ENCODE assay signal across 25 cellular contexts in the genomic region with DNA sequence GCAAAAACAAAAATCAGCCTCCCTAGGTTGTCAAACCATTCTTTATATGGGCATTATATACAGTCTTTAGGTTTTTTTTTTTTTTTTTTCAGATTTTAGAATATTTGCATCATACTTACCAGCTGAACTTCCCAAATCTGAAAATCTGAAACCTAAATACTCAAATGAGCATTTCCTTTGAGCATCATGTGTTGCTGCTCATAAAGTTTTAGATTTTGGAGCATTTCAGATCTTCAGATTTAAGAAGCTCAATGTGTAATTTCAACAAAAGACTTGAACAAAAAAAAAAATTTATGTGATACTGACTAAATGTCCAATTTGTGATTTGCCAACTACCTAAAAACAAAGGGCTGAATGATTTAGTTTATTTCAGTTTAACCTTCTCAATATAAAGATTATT. TPM values are rescaled to one million over a fixed set of nuclear protein-coding genes. Genes with fewer than 3 reads are reported as not detected.
DNase-seq lines count a peak whose midpoint lies in the region; ATAC-seq and FAIRE-seq lines count a peak whose summit lies in the region.
"Had no signal": no experiment of that assay in that cellular context is flagged by ENCODE, and none has a peak within 500 bp of the region (broad histone marks: within the 10 kb centered on the region; RNA-seq: fewer than 3 reads in every experiment).

No MANE protein-coding gene starts in this region.

- peaks cover 0 to 2% (median 0%) of the 10 kb centered on the region in 7 donors for H3K9me3 Mint-ChIP-seq in naive B cell

- no peak overlapping the region for H3K4me3 ChIP-seq in BLaER1
- H3K4me3 ChIP-seq in GM23248 = no peak overlapping the region
- H3K4me3 ChIP-seq: MG63 had no signal

- peaks cover 68% of the 10 kb centered on the region for H3K4me1 ChIP-seq in BLaER1
- no peaks in the 10 kb centered on the region for H3K4me1 ChIP-seq in GM23248 (ENCODE audit: insufficient read depth)

- H3K9me2 ChIP-seq in GM23248 (ENCODE audit: insufficient read depth) = no peaks in the 10 kb centered on the region

- H2AFZ ChIP-seq in GM23248 = no peak overlapping the region

- FAIRE-seq in GM19239 (lab: Jason Lieb, UNC) = peak; percentile 40
- peak; percentile 30 for FAIRE-seq in RCC 7860 (lab: Jason Lieb, UNC)
- FAIRE-seq: D721Med had no signal

- no peaks in the 10 kb centered on the region for H3K27me3 Mint-ChIP-seq in naive B cell

- H4K20me1 ChIP-seq in BLaER1 (peaks cover 31% of the 10 kb centered on the region), GM23248 (ENCODE audit: insufficient read depth) (peaks cover 9% of the 10 kb centered on the region; the same call in 1 of the 2 replicates)

- H3K27ac ChIP-seq in BLaER1 (no peak overlapping the region), GM23248 (no peak overlapping the region)

- H3K9ac ChIP-seq in BLaER1 (no peak overlapping the region), GM23248 (no peak overlapping the region)

- H3K9me3 ChIP-seq in BLaER1 (no peaks in the 10 kb centered on the region), GM23248 (ENCODE audit: low read depth) (no peaks in the 10 kb centered on the region)
- H3K9me3 ChIP-seq: MG63 had no signal

- no peaks in the 10 kb centered on the region for H3K27me3 ChIP-seq in BLaER1
- no peaks in the 10 kb centered on the region for H3K27me3 ChIP-seq in GM23248 (replicated peaks; ENCODE audit: insufficient read depth)
- H3K27me3 ChIP-seq: MG63 had no signal

- H3K4me1 Mint-ChIP-seq in naive B cell = peaks cover 55 to 84% (median 77%) of the 10 kb centered on the region in 3 donors

- peak overlapping the region; percentile 64 for H3K4me2 ChIP-seq in BLaER1
- no peak overlapping the region for H3K4me2 ChIP-seq in GM23248 (ENCODE audit: unreplicated experiment)

- H3K79me2 ChIP-seq in GM23248 (ENCODE audit: insufficient read depth) = peaks cover 46% of the 10 kb centered on the region

- H3F3A ChIP-seq in GM23248 (ENCODE audit: insufficient read depth) = no peaks in the 10 kb centered on the region

- H3K36me3 ChIP-seq in BLaER1 (peaks cover 17% of the 10 kb centered on the region), GM23248 (ENCODE audit: low read depth) (peaks cover 14% of the 10 kb centered on the region)

- peak overlapping the region; percentile 22 to 87 (median 62) for H3K4me3 Mint-ChIP-seq in naive B cell

- ATAC-seq in naive B cell (ENCODE audit: low read depth in 2 of 2) (peak; percentile 7 to 10), HG03097 (IDR thresholded peaks at IDR 0.05; ENCODE audit: low FRiP score, unreplicated experiment) (no peak), HG03095 (IDR thresholded peaks at IDR 0.05; ENCODE audit: unreplicated experiment) (no peak)
- ATAC-seq: HCT116 had no signal

- in situ Hi-C loops in GM23248 (cut with MboI) = no loop called here

- no peak for DNase-seq in GM19239 (ENCODE audit: insufficient read length, low spot score)
- DNase-seq in RCC 7860 (ENCODE audit: low spot score) = no peak
- DNase-seq in naive B cell = no peak
- no peak for DNase-seq in GM23248
- DNase-seq in NCI-H2171 (lab: John Stamatoyannopoulos, UW) = no peak
- DNase-seq: AML-193, DMS53, EL, GF-D8, GOT3, Kasumi-1, MG63, NCI-H1048, NCI-H1436, NCI-H2227 treated with DMSO at 0.1 percent for 48 hours, NCI-H510A, Right ventricle myocardium superior had no signal

- peak overlapping the region; percentile 94 to 99 (median 98) for H3K27ac Mint-ChIP-seq in naive B cell

- peaks cover 15 to 29% of the 10 kb centered on the region in 2 donors for H3K36me3 Mint-ChIP-seq in naive B cell

RNA-seq across cellular contexts. Expression of gene FAM3C, which starts 13.6 kb away (rescaled TPM):
- 100 to 1,000 TPM in 3 of 6 donors, 10 to 100 TPM in 3; 79.8 to 115 (median 101) TPM for polyA plus RNA-seq in naive B cell (ENCODE audit: low read depth in 6 of 6)
- total RNA-seq in GM23248 (2014; rRNA removed; shearing (Covaris generic)) = 38.6 and 43.5 TPM in 2 replicates
- polyA plus RNA-seq in GM23248 (2016; fragmentation: Nextera tagmentation; extraction: Ambion mirVana) = 52.4 and 53.1 TPM in 2 replicates

RNA-seq across cellular contexts. Expression of gene WNT16, which starts 53.7 kb away (rescaled TPM):
- polyA plus RNA-seq in naive B cell (ENCODE audit: low read depth in 6 of 6) = 1 to 10 TPM in 5 of 6 donors, under 1 TPM in 1; 1.00 to 4.3 (median 2.9) TPM
- 0.22 TPM in 1 of 2 replicates, not detected in the other for total RNA-seq in GM23248 (2014; rRNA removed; shearing (Covaris generic))
- polyA plus RNA-seq in GM23248 (2016; fragmentation: Nextera tagmentation; extraction: Ambion mirVana) = 0.23 TPM in 2 replicates
- total RNA-seq: A172, Right ventricle myocardium superior, RPMI7951, SK-MEL-5 had no signal

Comparison
In these comparisons a context has a peak if more than half of its experiments do, and no peak if none do; other contexts are left out.
1. ATAC-seq: peak in naive B cell (2 of 2); none in HG03097 (single experiment) and HG03095 (single experiment).